In the genomic region with DNA sequence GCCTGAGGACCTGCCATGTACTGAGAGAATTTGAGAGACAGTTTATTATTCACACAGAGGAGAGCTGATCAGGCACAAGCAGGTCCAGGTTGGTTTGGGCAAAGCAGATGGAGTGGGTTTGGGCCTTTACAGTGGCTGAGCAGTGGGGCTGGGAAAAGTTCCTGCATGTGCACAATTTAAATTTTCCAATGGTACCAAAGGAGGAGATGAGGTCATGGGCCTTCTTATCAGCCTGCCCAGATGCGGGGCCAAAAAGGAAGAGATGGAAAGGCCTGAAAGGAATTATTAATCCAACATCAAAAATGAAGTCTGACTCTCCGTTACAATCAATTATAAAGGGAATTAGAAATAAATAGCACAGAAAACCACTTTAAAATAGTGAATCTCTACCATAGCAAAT, we compare ENCODE assay signal across 26 cellular contexts.
"Had no signal": no experiment of that assay in that cellular context is flagged by ENCODE, and none has a peak within 500 bp of the region (broad histone marks: within the 10 kb centered on the region; RNA-seq: fewer than 3 reads in every experiment).

No MANE protein-coding gene starts in this region.

- H3K4me3 ChIP-seq: pancreas, prostate gland, right lobe of liver, sigmoid colon, stomach, suprapubic skin, testis, tibial nerve, upper lobe of left lung, vagina had no signal

- H3K36me3 ChIP-seq: neutrophil, pancreas, prostate gland, right lobe of liver, sigmoid colon, stomach, suprapubic skin, tibial nerve, upper lobe of left lung, vagina had no signal

- H3K4me1 ChIP-seq: pancreas, prostate gland, right lobe of liver, sigmoid colon, stomach, suprapubic skin, testis, upper lobe of left lung, vagina had no signal

- DNase-seq: naive B cell; naive thymus-derived CD8-positive, alpha-beta T cell; nephron progenitor cell; nucleus accumbens; pancreas; retina; right lobe of liver; sigmoid colon; small intestine; stimulated activated CD4-positive, alpha-beta T cell treated with anti-CD3 and anti-CD28 coated beads, Interleukin-15, amount 100 ng/mL, for 24 hours; stimulated activated CD4-positive, alpha-beta T cell treated with anti-CD3 and anti-CD28 coated beads, Interleukin-2, amount 100 ng/mL, for 24 hours; stimulated activated CD4-positive, alpha-beta T cell treated with anti-CD3 and anti-CD28 coated beads, Interleukin-2, amount 100 ng/mL, for 48 hours; stimulated activated CD4-positive, alpha-beta T cell treated with anti-CD3 and anti-CD28 coated beads, Interleukin-4, amount 100 ng/mL, for 24 hours; stimulated activated CD8-positive, alpha-beta memory T cell treated with anti-CD3 and anti-CD28 coated beads, Interleukin-4, amount 100 ng/mL, for 48 hours; stimulated activated naive CD4-positive, alpha-beta T cell treated with Interleukin-2 at 50 U/mL for 16 hours; stomach; testis; trophoblast cell; upper lobe of left lung had no signal

- ATAC-seq: naive thymus-derived CD8-positive, alpha-beta T cell; natural killer cell treated with Interleukin-12 subunit alpha and Interleukin-12 subunit beta and Interleukin-15 and Interleukin-18, amount 100 ng/mL, for 72 hours; pancreas; right lobe of liver; stimulated activated memory B cell treated with anti-CD40 and anti-IgM and Interleukin-4, amounts not matched to agents 10 μg/mL and 1 μg/mL and 100 μg/mL, for 72 hours had no signal

- H3K27ac ChIP-seq: neutrophil, pancreas, prostate gland, right lobe of liver, sigmoid colon, stomach, suprapubic skin, testis, tibial nerve, upper lobe of left lung, vagina had no signal

- H3K9me3 ChIP-seq: neutrophil, pancreas, prostate gland, right lobe of liver, sigmoid colon, stomach, suprapubic skin, testis, tibial nerve, upper lobe of left lung, vagina had no signal

- H3K27me3 ChIP-seq: neutrophil, pancreas, right lobe of liver, sigmoid colon, stomach, suprapubic skin, testis, tibial nerve, upper lobe of left lung, vagina had no signal
